ENCODE assay signal across 15 cellular contexts in genomic region chr5:54317511-54318260, GRCh38.
"Had no signal": no experiment of that assay in that cellular context is flagged by ENCODE, and none has a peak within 500 bp of the region (broad histone marks: within the 10 kb centered on the region; RNA-seq: fewer than 3 reads in every experiment).

No MANE protein-coding gene starts in this region.

- DNase-seq: activated B cell treated with CpG ODN at 0.5 μM for 24 hours; activated CD4-positive, alpha-beta T cell treated with anti-CD3 and anti-CD28 coated beads, Interleukin-2, amount 10 ng/mL, durations not matched to agents 24 days and 14 days; activated naive CD4-positive, alpha-beta T cell treated with anti-CD3 and anti-CD28 coated beads for 36 hours; brain microvascular endothelial cell; effector memory CD4-positive, alpha-beta T cell; left colon; naive thymus-derived CD4-positive, alpha-beta T cell; retina; stimulated activated CD4-positive, alpha-beta T cell treated with anti-CD3 and anti-CD28 coated beads, Interleukin-4, amount 100 ng/mL, for 4 hours; stimulated activated naive CD8-positive, alpha-beta T cell treated with anti-CD3 and anti-CD28 coated beads, Interleukin-15, amount 100 ng/mL, for 72 hours; testis had no signal

- H3K4me1 Mint-ChIP-seq: activated B cell treated with CpG ODN at 0.5 μM for 24 hours; activated CD4-positive, alpha-beta T cell treated with anti-CD3 and anti-CD28 coated beads, Interleukin-2, amount 10 ng/mL, durations not matched to agents 24 days and 14 days; stimulated activated naive CD8-positive, alpha-beta T cell treated with anti-CD3 and anti-CD28 coated beads, Interleukin-15, amount 100 ng/mL, for 72 hours had no signal

- FAIRE-seq: TTC549 had no signal

- H3K27me3 ChIP-seq: testis had no signal

- H3K4me3 Mint-ChIP-seq: activated B cell treated with CpG ODN at 0.5 μM for 24 hours; activated CD4-positive, alpha-beta T cell treated with anti-CD3 and anti-CD28 coated beads, Interleukin-2, amount 10 ng/mL, durations not matched to agents 24 days and 14 days; activated naive CD4-positive, alpha-beta T cell treated with anti-CD3 and anti-CD28 coated beads for 36 hours; naive thymus-derived CD4-positive, alpha-beta T cell; stimulated activated naive CD8-positive, alpha-beta T cell treated with anti-CD3 and anti-CD28 coated beads, Interleukin-15, amount 100 ng/mL, for 72 hours had no signal

- H3K9me3 ChIP-seq: neutrophil, testis had no signal

- H3K4me3 ChIP-seq: lung, testis had no signal

- H3K36me3 ChIP-seq: brain microvascular endothelial cell, neutrophil had no signal

- H3K9me3 Mint-ChIP-seq: activated B cell treated with CpG ODN at 0.5 μM for 24 hours; activated CD4-positive, alpha-beta T cell treated with anti-CD3 and anti-CD28 coated beads, Interleukin-2, amount 10 ng/mL, durations not matched to agents 24 days and 14 days; activated naive CD4-positive, alpha-beta T cell treated with anti-CD3 and anti-CD28 coated beads for 36 hours; naive thymus-derived CD4-positive, alpha-beta T cell; stimulated activated naive CD8-positive, alpha-beta T cell treated with anti-CD3 and anti-CD28 coated beads, Interleukin-15, amount 100 ng/mL, for 72 hours had no signal

- ATAC-seq: left colon; naive thymus-derived CD4-positive, alpha-beta T cell; stimulated activated naive CD8-positive, alpha-beta T cell treated with anti-CD3 and anti-CD28 coated beads, Interleukin-15, amount 100 ng/mL, for 72 hours had no signal

- H3K27ac ChIP-seq: brain microvascular endothelial cell, epithelial cell of prostate, neutrophil, testis had no signal

- H3K36me3 Mint-ChIP-seq: naive thymus-derived CD4-positive, alpha-beta T cell had no signal

- H3K27ac Mint-ChIP-seq: activated B cell treated with CpG ODN at 0.5 μM for 24 hours; activated CD4-positive, alpha-beta T cell treated with anti-CD3 and anti-CD28 coated beads, Interleukin-2, amount 10 ng/mL, durations not matched to agents 24 days and 14 days; activated naive CD4-positive, alpha-beta T cell treated with anti-CD3 and anti-CD28 coated beads for 36 hours; stimulated activated naive CD8-positive, alpha-beta T cell treated with anti-CD3 and anti-CD28 coated beads, Interleukin-15, amount 100 ng/mL, for 72 hours had no signal
